ENCODE assay signal across 20 cellular contexts in genomic region chr17:61291457-61292311, GRCh38.
DNase-seq lines count a peak whose midpoint lies in the region; ATAC-seq and TF ChIP-seq lines count a peak whose summit lies in the region.
"Had no signal": no experiment of that assay in that cellular context is flagged by ENCODE, and none has a peak within 500 bp of the region (broad histone marks: within the 10 kb centered on the region; RNA-seq: fewer than 3 reads in every experiment).

No MANE protein-coding gene starts in this region.

- H3K36me3 ChIP-seq in esophagus muscularis mucosa = no peaks in the 10 kb centered on the region
- H3K36me3 ChIP-seq: neural progenitor cell, right lobe of liver, tibial artery had no signal

- no peak overlapping the region for H3K4me3 ChIP-seq in esophagus muscularis mucosa
- H3K4me3 ChIP-seq: body of pancreas, neural progenitor cell, right lobe of liver, tibial artery had no signal

- H3K9me3 Mint-ChIP-seq in Calu3 (ENCODE audit: low read depth, unreplicated experiment) = no peaks in the 10 kb centered on the region
- H3K9me3 Mint-ChIP-seq: CD8-positive, alpha-beta T cell; neural progenitor cell had no signal

- DNase-seq in left ventricle myocardium superior = no peak
- no peak for DNase-seq in cardiac septum (ENCODE audit: low spot score)
- DNase-seq in esophagus muscularis mucosa (ENCODE audit: extremely low spot score) = no peak
- DNase-seq in myocyte (ENCODE audit: low read depth) = peak; percentile 71
- no peak for DNase-seq in NCI-H524 treated with DMSO at 0.1 percent for 48 hours (lab: John Stamatoyannopoulos, UW)
- no peak for DNase-seq in Calu3
- DNase-seq: ACHN; activated CD4-positive, alpha-beta T cell treated with anti-CD3 and anti-CD28 coated beads for 48 hours; activated naive CD4-positive, alpha-beta T cell treated with anti-CD3 and anti-CD28 coated beads, Interleukin-2, amount 50 U/mL, for 16 hours; activated T-cell treated with anti-CD3 and anti-CD28 coated beads for 4 hours; body of pancreas; CD8-positive, alpha-beta T cell; H7; right lobe of liver; SIG-M5; stimulated activated CD4-positive, alpha-beta T cell treated with anti-CD3 and anti-CD28 coated beads, Interleukin-4, amount 100 ng/mL, for 1 hour; tibial artery had no signal

- H3K27ac ChIP-seq in esophagus muscularis mucosa (replicated peaks in 1 of 4) = peak overlapping the region; percentile 31 to 63 (median 56)
- H3K27ac ChIP-seq: body of pancreas, neural progenitor cell, right lobe of liver had no signal

- CTCF ChIA-PET in Calu3 (lab: Charles Lee) = no interaction called here

- H3K4me1 ChIP-seq in esophagus muscularis mucosa = peaks cover 17 to 61% (median 50%) of the 10 kb centered on the region in 4 donors
- H3K4me1 ChIP-seq: body of pancreas, right lobe of liver had no signal

- H3K4me3 Mint-ChIP-seq in Calu3 (ENCODE audit: low read depth, unreplicated experiment) = no peak overlapping the region
- H3K4me3 Mint-ChIP-seq: CD8-positive, alpha-beta T cell; neural progenitor cell had no signal

- intact Hi-C loops in left ventricle myocardium superior (cut with micrococcal nuclease) = no loop called here
- intact Hi-C loops in cardiac septum (cut with DNase I) = no loop called here
- intact Hi-C loops in esophagus muscularis mucosa (cut with DNase I) = no loop called here
- intact Hi-C loops in Calu3 (cut with micrococcal nuclease; ENCODE audit: unreplicated experiment) = no loop called here

- no peaks in the 10 kb centered on the region for H3K27me3 ChIP-seq in esophagus muscularis mucosa
- H3K27me3 ChIP-seq: body of pancreas, neural progenitor cell, right lobe of liver, tibial artery had no signal

- H3K4me1 Mint-ChIP-seq in Calu3 (ENCODE audit: low read depth, unreplicated experiment) = no peaks in the 10 kb centered on the region

- no peaks in the 10 kb centered on the region for H3K36me3 Mint-ChIP-seq in Calu3 (ENCODE audit: insufficient read depth, unreplicated experiment)
- H3K36me3 Mint-ChIP-seq: CD8-positive, alpha-beta T cell; neural progenitor cell had no signal

- no peak for TF ChIP-seq EP300 in esophagus muscularis mucosa (IDR thresholded peaks at IDR 0.05)

- H3K27ac Mint-ChIP-seq in Calu3 (ENCODE audit: unreplicated experiment) = no peak overlapping the region
- H3K27ac Mint-ChIP-seq: CD8-positive, alpha-beta T cell; neural progenitor cell had no signal

- TF ChIP-seq POLR2A in esophagus muscularis mucosa (IDR thresholded peaks at IDR 0.05; ENCODE audit: low read depth) = no peak

- no peak for TF ChIP-seq CTCF in esophagus muscularis mucosa (IDR thresholded peaks at IDR 0.05)
- TF ChIP-seq CTCF in Calu3 (IDR thresholded peaks at IDR 0.05; ENCODE audit: unreplicated experiment) = no peak

- H3K9me3 ChIP-seq in esophagus muscularis mucosa = no peaks in the 10 kb centered on the region
- H3K9me3 ChIP-seq: body of pancreas, right lobe of liver, tibial artery had no signal

- ATAC-seq in left ventricle myocardium superior = peak; percentile 53
- no peak for ATAC-seq in HG03439 (IDR thresholded peaks at IDR 0.05; ENCODE audit: unreplicated experiment)
- ATAC-seq in GM18498 (IDR thresholded peaks at IDR 0.05; ENCODE audit: unreplicated experiment) = no peak
- ATAC-seq: body of pancreas; CD8-positive, alpha-beta T cell had no signal

- peaks cover 7% of the 10 kb centered on the region for H3K27me3 Mint-ChIP-seq in Calu3 (ENCODE audit: unreplicated experiment)

- 31% methylated on average over 10 of the region's 10 CpGs for WGBS in esophagus muscularis mucosa

- no TSS peak for BruUV-seq in Calu3 (replicated peaks; lab: Mats Ljungman, UMichigan)
